Comparison of ENCODE assay signal across 19 cellular contexts in genomic region chr2:28687640-28688039, GRCh38.
"Had no signal": no experiment of that assay in that cellular context is flagged by ENCODE, and none has a peak within 500 bp of the region (broad histone marks: within the 10 kb centered on the region; RNA-seq: fewer than 3 reads in every experiment).

No MANE protein-coding gene starts in this region.

- H3K9me3 ChIP-seq: spleen, thyroid gland had no signal

- H3K27ac Mint-ChIP-seq: activated B cell treated with CpG ODN at 0.5 μM for 24 hours; activated naive CD4-positive, alpha-beta T cell treated with anti-CD3 and anti-CD28 coated beads, Interleukin-2, amount 50 U/mL, for 24 hours; mesothelial cell of epicardium; T-cell had no signal

- H3K4me3 ChIP-seq: cardiac muscle cell, spleen, thyroid gland had no signal

- H3K36me3 ChIP-seq: cardiac muscle cell, spleen, thyroid gland had no signal

- H3K4me1 Mint-ChIP-seq: activated B cell treated with CpG ODN at 0.5 μM for 24 hours had no signal

- H3K27ac ChIP-seq: cardiac muscle cell, spleen, thyroid gland had no signal

- H3K27me3 Mint-ChIP-seq: activated naive CD4-positive, alpha-beta T cell treated with anti-CD3 and anti-CD28 coated beads, Interleukin-2, amount 50 U/mL, for 24 hours; T-cell had no signal

- H3K4me3 Mint-ChIP-seq: activated B cell treated with CpG ODN at 0.5 μM for 24 hours; activated naive CD4-positive, alpha-beta T cell treated with anti-CD3 and anti-CD28 coated beads, Interleukin-2, amount 50 U/mL, for 24 hours; mesothelial cell of epicardium; neural crest cell; T-cell had no signal

- H3K9me3 Mint-ChIP-seq: activated B cell treated with CpG ODN at 0.5 μM for 24 hours; activated naive CD4-positive, alpha-beta T cell treated with anti-CD3 and anti-CD28 coated beads, Interleukin-2, amount 50 U/mL, for 24 hours; mesothelial cell of epicardium; neural crest cell; T-cell had no signal

- ATAC-seq: left cardiac atrium, T-cell had no signal

- H3K27me3 ChIP-seq: cardiac muscle cell, spleen, thyroid gland had no signal

- H3K36me3 Mint-ChIP-seq: activated naive CD4-positive, alpha-beta T cell treated with anti-CD3 and anti-CD28 coated beads, Interleukin-2, amount 50 U/mL, for 24 hours; mesothelial cell of epicardium; T-cell had no signal

- DNase-seq: activated B cell treated with CpG ODN at 0.5 μM for 24 hours; activated CD4-positive, alpha-beta T cell treated with anti-CD3 and anti-CD28 coated beads for 4 hours; activated CD8-positive, alpha-beta memory T cell treated with anti-CD3 and anti-CD28 coated beads for 24 hours; activated CD8-positive, alpha-beta memory T cell treated with anti-CD3 and anti-CD28 coated beads, Interleukin-2, amount 50 U/mL, for 48 hours; activated gamma-delta T cell; activated T-cell treated with anti-CD3 and anti-CD28 coated beads, Interleukin-2, amount 50 U/mL, for 48 hours; dermis blood vessel endothelial cell; effector memory CD4-positive, alpha-beta T cell; left cardiac atrium; retina; spleen; stimulated activated naive CD4-positive, alpha-beta T cell; T-cell; T-helper 9 cell; thyroid gland had no signal
